ENCODE assay signal across 8 cellular contexts in genomic region chr4:170025523-170026252, GRCh38. TPM values are rescaled to one million over a fixed set of nuclear protein-coding genes. Genes with fewer than 3 reads are reported as not detected.
DNase-seq lines count a peak whose midpoint lies in the region; ATAC-seq and TF ChIP-seq lines count a peak whose summit lies in the region.

No MANE protein-coding gene starts in this region.

- DNase-seq in GM23248: peak; percentile 41
- peak; percentile 8 to 29 for DNase-seq in activated CD4-positive, alpha-beta T cell treated with anti-CD3 and anti-CD28 coated beads, Interleukin-2, amount 50 U/mL, for 48 hours
- peak; percentile 6 for DNase-seq in fibroblast of mammary gland (ENCODE audit: low read depth)
- peak; percentile 15 for DNase-seq in neuronal stem cell (ENCODE audit: low spot score)
- DNase-seq in SIG-M5 treated with dmso at 0.1 percent for 504 hours (lab: John Stamatoyannopoulos, UW; ENCODE audit: unreplicated experiment): no peak

- WGBS in GM23248 (ENCODE audit: low coverage in 1 of 2, low lambda C conversion rate in 2 of 2, missing lambda C conversion rate in 2 of 2), 2 experiments: 7 to 8% methylated on average over 67 to 68 of the region's 74 CpGs
- no CpG with 5 or more reads among the region's 74 CpGs for WGBS in neuronal stem cell (ENCODE audit: extremely low coverage in 2 of 2, insufficient read length in 2 of 2, insufficient replicate concordance in 1 of 2), 2 donors

- H3K23ac ChIP-seq in neuronal stem cell (ENCODE audit: low read depth, low read length, poor library complexity): peak overlapping the region; percentile 87

- H3K36me3 ChIP-seq in GM23248 (ENCODE audit: low read depth) (no peaks in the 10 kb centered on the region), neuronal stem cell (replicated peaks in 1 of 2; ENCODE audit: control insufficient read depth in 2 of 2, insufficient read depth in 2 of 2, low read length in 2 of 2) (no peaks in the 10 kb centered on the region)

- peak overlapping the region; percentile 97 for H3K14ac ChIP-seq in neuronal stem cell (ENCODE audit: low read length)

- H4K91ac ChIP-seq in neuronal stem cell (ENCODE audit: low read depth, low read length, poor library complexity): no peak overlapping the region

- in situ Hi-C loops in GM23248 (cut with MboI): loop anchor here (25.0 kb wide), 1 partner anchor 413 kb away; the partner anchor contains the start of genes CLCN3 and NEK1

- 0 out of 2 replicates have a peak, but pooled peaks cover 10% of the 10 kb centered on the region for H3F3A ChIP-seq in GM23248 (ENCODE audit: insufficient read depth)

- H3K4me1 ChIP-seq in GM23248 (ENCODE audit: insufficient read depth) (peaks cover 5% of the 10 kb centered on the region; the same call in 1 of the 2 replicates), neuronal stem cell (ENCODE audit: control insufficient read depth in 2 of 2, insufficient read depth in 1 of 2, low read depth in 1 of 2, low read length in 2 of 2) (peaks cover 4 to 6% of the 10 kb centered on the region in 2 donors)

- no peak overlapping the region for H3K27ac ChIP-seq in GM23248
- no peak overlapping the region for H3K27ac ChIP-seq in neuronal stem cell (replicated peaks; ENCODE audit: low read length)

- H3K9me3 ChIP-seq in GM23248 (ENCODE audit: low read depth) (no peaks in the 10 kb centered on the region), neuronal stem cell (replicated peaks in 1 of 2; ENCODE audit: control insufficient read depth in 2 of 2, insufficient read depth in 1 of 2, low read depth in 1 of 2, low read length in 2 of 2) (no peaks in the 10 kb centered on the region)

- ATAC-seq in HG02763 (IDR thresholded peaks at IDR 0.05; ENCODE audit: unreplicated experiment) (no peak), GM21528 (IDR thresholded peaks at IDR 0.05; ENCODE audit: low FRiP score, unreplicated experiment) (no peak), GM19452 (IDR thresholded peaks at IDR 0.05; ENCODE audit: unreplicated experiment) (no peak)

- H2BK5ac ChIP-seq in neuronal stem cell (ENCODE audit: low read length): peak overlapping the region; percentile 71

- H2BK12ac ChIP-seq in neuronal stem cell (ENCODE audit: low read length): no peak overlapping the region

- peak overlapping the region; percentile 84 for H2BK15ac ChIP-seq in neuronal stem cell (ENCODE audit: low read length)

- H2BK120ac ChIP-seq in neuronal stem cell (ENCODE audit: low read depth, low read length): peak overlapping the region; percentile 74

- H3K79me2 ChIP-seq in GM23248 (ENCODE audit: insufficient read depth): no peaks in the 10 kb centered on the region

- H3K18ac ChIP-seq in neuronal stem cell (ENCODE audit: low read length): peak overlapping the region; percentile 94

- H4K20me1 ChIP-seq in GM23248 (ENCODE audit: insufficient read depth): no peaks in the 10 kb centered on the region

- H3K9me2 ChIP-seq in GM23248 (ENCODE audit: insufficient read depth): no peaks in the 10 kb centered on the region

- peak overlapping the region; percentile 87 for H3K9ac ChIP-seq in GM23248
- H3K9ac ChIP-seq in neuronal stem cell (ENCODE audit: low read depth, low read length, poor library complexity): peak overlapping the region; percentile 90

- H3K4me2 ChIP-seq in GM23248 (ENCODE audit: unreplicated experiment) (peak overlapping the region; percentile 63), neuronal stem cell (ENCODE audit: insufficient read depth, low read length, poor library complexity, severe bottlenecking) (peak overlapping the region; percentile 81)

- no peaks in the 10 kb centered on the region for H3K79me1 ChIP-seq in neuronal stem cell (ENCODE audit: low read depth, low read length)

- TF ChIP-seq CTCF in fibroblast of mammary gland (conservative IDR thresholded peaks at IDR 0.05; ENCODE audit: control insufficient read depth, insufficient read depth, low read depth, low read length): no peak

- H3K4ac ChIP-seq in neuronal stem cell (ENCODE audit: low read length): no peak overlapping the region

- no peaks in the 10 kb centered on the region for H3K27me3 ChIP-seq in GM23248 (replicated peaks; ENCODE audit: insufficient read depth)
- H3K27me3 ChIP-seq in neuronal stem cell (ENCODE audit: control insufficient read depth in 3 of 3, insufficient read depth in 3 of 3, low read depth in 1 of 3, low read length in 3 of 3): peaks cover 0 to 20% (median 7%) of the 10 kb centered on the region in 3 experiments

- H2AK5ac ChIP-seq in neuronal stem cell (ENCODE audit: low read depth, low read length): peak overlapping the region; percentile 66

- H3K4me3 ChIP-seq in GM23248: peak overlapping the region; percentile 97
- H3K4me3 ChIP-seq in fibroblast of mammary gland (ENCODE audit: control insufficient read depth, low read depth, low read length): peak overlapping the region; percentile 45
- H3K4me3 ChIP-seq in neuronal stem cell (ENCODE audit: low read length in 2 of 2): peak overlapping the region; percentile 82 to 88

- H2AFZ ChIP-seq in GM23248 (peak overlapping the region; percentile 86), neuronal stem cell (ENCODE audit: low read length) (peak overlapping the region; percentile 100)

- H4K8ac ChIP-seq in neuronal stem cell (ENCODE audit: low read depth, low read length): no peak overlapping the region

RNA-seq across cellular contexts. Expression of gene MFAP3L, which starts 0.5 kb away (rescaled TPM):
- 19.3 and 20.8 TPM in 2 replicates for total RNA-seq in GM23248 (2014; rRNA removed; shearing (Covaris generic))
- 5.2 and 6.4 TPM in 2 replicates for polyA plus RNA-seq in GM23248 (2016; fragmentation: Nextera tagmentation; extraction: Ambion mirVana)
- 4.8 TPM for polyA plus RNA-seq in neuronal stem cell (2013, experiment 1 of 2)
- polyA plus RNA-seq in neuronal stem cell (2013, experiment 2 of 2): 5.2 TPM

Comparison
In these comparisons a context has a peak if more than half of its experiments do, and no peak if none do; other contexts are left out.
1. H3K4me3 ChIP-seq: peak in every context shown above with its lines; median percentile 97 in GM23248; 85 in neuronal stem cell; 45 in fibroblast of mammary gland.